8 cellular contexts compared by ENCODE assay signal in the genomic region with DNA sequence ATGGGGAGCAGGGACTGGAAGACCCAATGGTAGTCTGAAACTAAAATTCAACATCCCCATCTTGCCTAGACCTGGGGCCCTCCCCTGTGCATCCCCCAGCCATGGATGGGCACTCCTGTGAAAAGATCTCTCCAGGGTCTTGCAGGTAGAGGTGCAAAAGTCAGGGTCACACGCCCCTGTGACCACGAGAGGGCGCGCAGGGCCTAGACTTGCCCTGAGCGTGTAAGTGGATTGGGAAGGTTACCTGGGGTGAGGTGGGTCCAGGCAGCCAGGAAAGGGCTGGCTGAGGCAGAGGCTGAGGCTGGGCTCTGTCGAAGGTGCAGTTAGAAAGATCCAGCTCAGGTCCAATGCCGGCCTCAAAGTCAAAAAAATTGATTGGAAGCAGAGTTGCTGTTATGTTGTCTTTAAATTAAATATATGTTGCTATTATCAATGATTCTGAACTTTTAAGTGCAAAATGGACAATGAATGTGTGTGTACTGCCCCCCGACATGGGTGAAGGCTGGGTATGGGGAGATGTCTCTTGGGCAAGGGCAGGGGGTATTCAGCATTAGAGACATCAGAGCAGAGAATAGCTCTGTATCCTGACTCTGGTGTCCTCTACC. TPM values are rescaled to one million over a fixed set of nuclear protein-coding genes. Genes with fewer than 3 reads are reported as not detected.
DNase-seq lines count a peak whose midpoint lies in the region; ATAC-seq and TF ChIP-seq lines count a peak whose summit lies in the region.

No MANE protein-coding gene starts in this region.

- ATAC-seq in activated CD8-positive, alpha-beta T cell treated with anti-CD3 and anti-CD28 coated beads, Interleukin-2, amount 10 ng/mL, durations not matched to agents 7 days and 5 days = peak; percentile 82
- peak; percentile 78 for ATAC-seq in esophagus mucosa
- ATAC-seq in HG02763 (IDR thresholded peaks at IDR 0.05; ENCODE audit: unreplicated experiment) = no peak

- no peak overlapping the region for H3K4me2 ChIP-seq in neural progenitor cell

- peaks cover under 1% of the 10 kb centered on the region for H3K4me1 ChIP-seq in neural progenitor cell
- peaks cover 0 to 3% of the 10 kb centered on the region in 2 donors for H3K4me1 ChIP-seq in uterus

- H3K27ac ChIP-seq in neural progenitor cell (no peak overlapping the region), uterus (no peak overlapping the region)

- H3K36me3 ChIP-seq in neural progenitor cell (no peaks in the 10 kb centered on the region), uterus (no peaks in the 10 kb centered on the region)

- no peaks in the 10 kb centered on the region for H3K9me3 ChIP-seq in neural progenitor cell (ENCODE audit: low read depth)
- no peaks in the 10 kb centered on the region for H3K9me3 ChIP-seq in uterus

- no peaks in the 10 kb centered on the region for H3K9me3 Mint-ChIP-seq in activated CD8-positive, alpha-beta T cell treated with anti-CD3 and anti-CD28 coated beads, Interleukin-2, amount 10 ng/mL, durations not matched to agents 7 days and 5 days (ENCODE audit: insufficient read depth)
- no peaks in the 10 kb centered on the region for H3K9me3 Mint-ChIP-seq in neural progenitor cell

- DNase-seq in AG09319 (ENCODE audit: extremely low read depth, low read depth) = no peak
- peak; percentile 86 for DNase-seq in GM20000 (ENCODE audit: low spot score)
- peak; percentile 13 for DNase-seq in NCI-H2227 treated with DMSO at 0.1 percent for 48 hours (lab: John Stamatoyannopoulos, UW)
- peak; percentile 78 for DNase-seq in activated CD8-positive, alpha-beta T cell treated with anti-CD3 and anti-CD28 coated beads, Interleukin-2, amount 10 ng/mL, durations not matched to agents 7 days and 5 days
- DNase-seq in neural progenitor cell (ENCODE audit: low spot score) = peak; percentile 86
- DNase-seq in uterus = peak in 1 of 2 donors; percentile 54

- H3K4me3 ChIP-seq in neural progenitor cell (no peak overlapping the region), uterus (no peak overlapping the region)

- no peaks in the 10 kb centered on the region for H4K20me1 ChIP-seq in neural progenitor cell (ENCODE audit: low read depth)

- H3K9ac ChIP-seq in neural progenitor cell = no peak overlapping the region

- H3F3A ChIP-seq in neural progenitor cell (ENCODE audit: low read depth) = peaks cover 4% of the 10 kb centered on the region

- POLR2A ChIA-PET in activated CD8-positive, alpha-beta T cell treated with anti-CD3 and anti-CD28 coated beads, Interleukin-2, amount 10 ng/mL, durations not matched to agents 7 days and 5 days (lab: Charles Lee) = interaction anchor here (1.6 kb wide), 1 partner anchor 65 kb away, joined by 3 read pairs; no protein-coding TSS in a partner anchor

- peaks cover 52% of the 10 kb centered on the region for H3K27me3 Mint-ChIP-seq in activated CD8-positive, alpha-beta T cell treated with anti-CD3 and anti-CD28 coated beads, Interleukin-2, amount 10 ng/mL, durations not matched to agents 7 days and 5 days (ENCODE audit: low read depth)
- peaks cover 42% of the 10 kb centered on the region for H3K27me3 Mint-ChIP-seq in neural progenitor cell (ENCODE audit: insufficient read depth, low read depth)

- H3K4me1 Mint-ChIP-seq in activated CD8-positive, alpha-beta T cell treated with anti-CD3 and anti-CD28 coated beads, Interleukin-2, amount 10 ng/mL, durations not matched to agents 7 days and 5 days (ENCODE audit: low read depth) = peaks cover 5% of the 10 kb centered on the region
- H3K4me1 Mint-ChIP-seq in neural progenitor cell = peaks cover 12% of the 10 kb centered on the region

- H3K27me3 ChIP-seq in neural progenitor cell (peaks cover 41% of the 10 kb centered on the region), uterus (no peaks in the 10 kb centered on the region)

- no peak overlapping the region for H3K27ac Mint-ChIP-seq in activated CD8-positive, alpha-beta T cell treated with anti-CD3 and anti-CD28 coated beads, Interleukin-2, amount 10 ng/mL, durations not matched to agents 7 days and 5 days
- peak overlapping the region; percentile 33 for H3K27ac Mint-ChIP-seq in neural progenitor cell

- TF ChIP-seq CTCF in AG09319 (IDR thresholded peaks at IDR 0.05; ENCODE audit: low read depth, low read length) (peak; percentile 78), GM20000 (IDR thresholded peaks at IDR 0.05; ENCODE audit: extremely low read depth, missing control alignments) (peak; percentile 94), neural progenitor cell (IDR thresholded peaks at IDR 0.05) (peak; percentile 92), uterus (IDR thresholded peaks at IDR 0.05) (peak; percentile 46 to 74 (median 60))

- CTCF ChIA-PET in activated CD8-positive, alpha-beta T cell treated with anti-CD3 and anti-CD28 coated beads, Interleukin-2, amount 10 ng/mL, durations not matched to agents 7 days and 5 days (lab: Charles Lee) = interaction anchor here (1.0 to 13.9 kb wide), 11 partner anchors 10 to 88 kb away, joined by 3 to 344 read pairs (median 6); no protein-coding TSS in a partner anchor

- no peaks in the 10 kb centered on the region for H3K36me3 Mint-ChIP-seq in activated CD8-positive, alpha-beta T cell treated with anti-CD3 and anti-CD28 coated beads, Interleukin-2, amount 10 ng/mL, durations not matched to agents 7 days and 5 days (ENCODE audit: low read depth)
- H3K36me3 Mint-ChIP-seq in neural progenitor cell = no peaks in the 10 kb centered on the region

- no peaks in the 10 kb centered on the region for H3K79me2 ChIP-seq in neural progenitor cell (ENCODE audit: low read depth)

- H3K4me3 Mint-ChIP-seq in activated CD8-positive, alpha-beta T cell treated with anti-CD3 and anti-CD28 coated beads, Interleukin-2, amount 10 ng/mL, durations not matched to agents 7 days and 5 days = no peak overlapping the region
- H3K4me3 Mint-ChIP-seq in neural progenitor cell = no peak overlapping the region

- intact Hi-C loops in uterus (cut with DNase I; ENCODE audit: low total_unique reads) = loop anchor here (5.0 kb wide), 1 partner anchor 67 kb away; no protein-coding TSS in a partner anchor

- TF ChIP-seq POLR2A in uterus (IDR thresholded peaks at IDR 0.05) = no peak

- H2AFZ ChIP-seq in neural progenitor cell (replicated peaks) = no peak overlapping the region

RNA-seq across cellular contexts. Expression of a gene that starts 4.8 kb away (rescaled TPM):
- total RNA-seq in activated CD8-positive, alpha-beta T cell treated with anti-CD3 and anti-CD28 coated beads, Interleukin-2, amount 10 ng/mL, durations not matched to agents 7 days and 5 days = not detected
- total RNA-seq in esophagus mucosa = 3.2 TPM
- 1.4 TPM in 1 of 2 replicates, not detected in the other for total RNA-seq in neural progenitor cell (ENCODE audit: low replicate concordance)
- total RNA-seq in uterus = under 1 TPM in 1 of 4 donors, not detected in 3; 0.85 TPM

RNA-seq across cellular contexts. Expression of a gene that starts 24.3 kb away (rescaled TPM):
- total RNA-seq in activated CD8-positive, alpha-beta T cell treated with anti-CD3 and anti-CD28 coated beads, Interleukin-2, amount 10 ng/mL, durations not matched to agents 7 days and 5 days = 1 to 10 TPM; 5.3 TPM
- total RNA-seq in esophagus mucosa (9.0 TPM), neural progenitor cell (ENCODE audit: low replicate concordance) (0.46 and 0.47 TPM in 2 replicates), uterus (10 to 100 TPM; 29.2 to 90.1 (median 44.6) TPM)
